In genomic region chr16:3530371-3530914, GRCh38 we compare ENCODE assay signal across 26 cellular contexts. TPM values are rescaled to one million over a fixed set of nuclear protein-coding genes. Genes with fewer than 3 reads are reported as not detected.
A peak's percentile ranks its signal among the peaks of the same experiment; 100 is the strongest.
DNase-seq lines count a peak whose midpoint lies in the region; ATAC-seq, FAIRE-seq and TF ChIP-seq lines count a peak whose summit lies in the region.
"Had no signal": no experiment of that assay in that cellular context is flagged by ENCODE, and none has a peak within 500 bp of the region (broad histone marks: within the 10 kb centered on the region; RNA-seq: fewer than 3 reads in every experiment).

No MANE protein-coding gene starts in this region.

- FAIRE-seq in bronchial epithelial cell (lab: Jason Lieb, UNC) (no peak), RCC 7860 (lab: Jason Lieb, UNC) (no peak)
- FAIRE-seq: D721Med, GM12892, GM18507 had no signal

- TF ChIP-seq CTCF in bronchial epithelial cell (IDR thresholded peaks at IDR 0.05; ENCODE audit: insufficient read depth, low read length, severe bottlenecking) = no peak

- H3K4me2 ChIP-seq in neuronal stem cell (ENCODE audit: insufficient read depth, low read length, poor library complexity, severe bottlenecking) = no peak overlapping the region
- H3K4me2 ChIP-seq: BLaER1 had no signal

- no peak overlapping the region for H2AK5ac ChIP-seq in neuronal stem cell (ENCODE audit: low read depth, low read length)

- no CpG with 5 or more reads among the region's 12 CpGs for WGBS in neuronal stem cell (ENCODE audit: extremely low coverage in 2 of 2, insufficient read length in 2 of 2, insufficient replicate concordance in 1 of 2), 2 donors

- no peak overlapping the region for H2BK15ac ChIP-seq in neuronal stem cell (ENCODE audit: low read length)

- H2BK120ac ChIP-seq in neuronal stem cell (ENCODE audit: low read depth, low read length) = no peak overlapping the region

- H3K9me3 ChIP-seq in neuronal stem cell (replicated peaks in 1 of 2; ENCODE audit: control insufficient read depth in 2 of 2, insufficient read depth in 1 of 2, low read depth in 1 of 2, low read length in 2 of 2) = peaks cover 2 to 22% of the 10 kb centered on the region in 2 donors
- H3K9me3 ChIP-seq: BLaER1 had no signal

- peak overlapping the region; percentile 7 for H3K9ac ChIP-seq in neuronal stem cell (ENCODE audit: low read depth, low read length, poor library complexity)
- H3K9ac ChIP-seq: BLaER1 had no signal

- H3K4me3 ChIP-seq in bronchial epithelial cell (ENCODE audit: low read depth, low read length) (no peak overlapping the region), neuronal stem cell (ENCODE audit: low read length in 2 of 2) (peak overlapping the region in 1 of 2 donors; percentile 59)
- H3K4me3 ChIP-seq: BLaER1 had no signal

- H3K4me1 ChIP-seq in neuronal stem cell (ENCODE audit: control insufficient read depth in 2 of 2, insufficient read depth in 1 of 2, low read depth in 1 of 2, low read length in 2 of 2) = no peaks in the 10 kb centered on the region

- no peak overlapping the region for H3K27ac Mint-ChIP-seq in activated naive CD4-positive, alpha-beta T cell treated with anti-CD3 and anti-CD28 coated beads, Interleukin-2, amount 50 U/mL, for 72 hours

- H3K14ac ChIP-seq in neuronal stem cell (ENCODE audit: low read length) = no peak overlapping the region

- no peak overlapping the region for H2AFZ ChIP-seq in neuronal stem cell (ENCODE audit: low read length)

- no peak overlapping the region for H3K27ac ChIP-seq in neuronal stem cell (replicated peaks; ENCODE audit: low read length)
- H3K27ac ChIP-seq: BLaER1, HL-60 had no signal

- no peak overlapping the region for H3K18ac ChIP-seq in neuronal stem cell (ENCODE audit: low read length)

- H3K27me3 ChIP-seq in bronchial epithelial cell (ENCODE audit: control insufficient read depth, insufficient read depth, low read length) (no peaks in the 10 kb centered on the region), neuronal stem cell (ENCODE audit: control insufficient read depth in 3 of 3, insufficient read depth in 3 of 3, low read depth in 1 of 3, low read length in 3 of 3) (no peaks in the 10 kb centered on the region)
- H3K27me3 ChIP-seq: BLaER1 had no signal

- no peaks in the 10 kb centered on the region for H3K9me3 Mint-ChIP-seq in activated naive CD4-positive, alpha-beta T cell treated with anti-CD3 and anti-CD28 coated beads, Interleukin-2, amount 50 U/mL, for 72 hours
- H3K9me3 Mint-ChIP-seq: CD4-positive, alpha-beta memory T cell had no signal

- peak; percentile 18 to 60 for ATAC-seq in activated naive CD4-positive, alpha-beta T cell treated with anti-CD3 and anti-CD28 coated beads, Interleukin-2, amount 50 U/mL, for 72 hours
- ATAC-seq: HCT116 had no signal

- H3K4ac ChIP-seq in neuronal stem cell (ENCODE audit: low read length) = no peak overlapping the region

- no peaks in the 10 kb centered on the region for H3K36me3 Mint-ChIP-seq in activated naive CD4-positive, alpha-beta T cell treated with anti-CD3 and anti-CD28 coated beads, Interleukin-2, amount 50 U/mL, for 72 hours

- no peak for DNase-seq in activated naive CD4-positive, alpha-beta T cell treated with anti-CD3 and anti-CD28 coated beads, Interleukin-2, amount 50 U/mL, for 72 hours (ENCODE audit: low spot score in 2 of 2)
- no peak for DNase-seq in activated naive CD4-positive, alpha-beta T cell (lab: John Stamatoyannopoulos, UW)
- DNase-seq in HT1080 (ENCODE audit: low read depth) (peak; percentile 22), bronchial epithelial cell (ENCODE audit: low read depth) (peak; percentile 67), neuronal stem cell (ENCODE audit: low spot score) (no peak), RCC 7860 (ENCODE audit: low spot score) (no peak), COLO829 (ENCODE audit: low spot score) (no peak), foreskin melanocyte (no peak)
- DNase-seq: CD4-positive, alpha-beta memory T cell; GOT3; NCI-H1105 treated with DMSO at 0.1 percent for 48 hours; NCI-H1694; NCI-H2081 treated with DMSO at 0.1 percent for 48 hours; NCI-H510A treated with DMSO at 0.1 percent for 48 hours; NCI-H774; RPMI8226; SIG-M5 had no signal

- H3K23ac ChIP-seq in neuronal stem cell (ENCODE audit: low read depth, low read length, poor library complexity) = no peak overlapping the region

- H4K8ac ChIP-seq in neuronal stem cell (ENCODE audit: low read depth, low read length) = no peak overlapping the region

- no peak overlapping the region for H2BK12ac ChIP-seq in neuronal stem cell (ENCODE audit: low read length)

- H2BK5ac ChIP-seq in neuronal stem cell (ENCODE audit: low read length) = no peak overlapping the region

- H4K91ac ChIP-seq in neuronal stem cell (ENCODE audit: low read depth, low read length, poor library complexity) = no peak overlapping the region

- no peaks in the 10 kb centered on the region for H3K79me1 ChIP-seq in neuronal stem cell (ENCODE audit: low read depth, low read length)

- H3K36me3 ChIP-seq in bronchial epithelial cell (ENCODE audit: control insufficient read depth, insufficient read depth, low read length) (peaks cover 18% of the 10 kb centered on the region), neuronal stem cell (replicated peaks in 1 of 2; ENCODE audit: control insufficient read depth in 2 of 2, insufficient read depth in 2 of 2, low read length in 2 of 2) (peaks cover 33 to 90% of the 10 kb centered on the region in 2 donors)

RNA-seq across cellular contexts. Expression of gene CLUAP1, which starts 29.6 kb away (rescaled TPM):
- 10 to 100 TPM; 15.5 to 20.0 TPM for total RNA-seq in activated naive CD4-positive, alpha-beta T cell treated with anti-CD3 and anti-CD28 coated beads, Interleukin-2, amount 50 U/mL, for 72 hours
- total RNA-seq in HT1080 (2014; rRNA removed; shearing (Covaris generic)) = 8.7 and 14.2 TPM in 2 replicates
- 17.0 and 20.6 TPM in 2 replicates for polyA plus RNA-seq in HT1080 (2015; cell fraction: cytosol; rRNA removed)
- polyA plus RNA-seq in HT1080 (2015; cell fraction: nucleus; rRNA removed) = 21.7 and 22.3 TPM in 2 replicates
- total RNA-seq in bronchial epithelial cell = 8.2 and 16.9 TPM in 2 replicates
- polyA plus RNA-seq in neuronal stem cell (2013, experiment 1 of 2) = 16.0 TPM
- 15.9 TPM for polyA plus RNA-seq in neuronal stem cell (2013, experiment 2 of 2)

RNA-seq across cellular contexts. Expression of gene C16orf90, which starts 35.2 kb away (rescaled TPM):
- total RNA-seq in activated naive CD4-positive, alpha-beta T cell treated with anti-CD3 and anti-CD28 coated beads, Interleukin-2, amount 50 U/mL, for 72 hours = under 1 TPM in 1 of 2 donors, not detected in 1; 0.25 TPM
- total RNA-seq in HT1080 (2014; rRNA removed; shearing (Covaris generic)) = not detected in 2 replicates
- polyA plus RNA-seq in HT1080 (2015; cell fraction: cytosol; rRNA removed) = not detected in 2 replicates
- polyA plus RNA-seq in HT1080 (2015; cell fraction: nucleus; rRNA removed) = not detected in 2 replicates
- total RNA-seq in bronchial epithelial cell = not detected in 2 replicates
- polyA plus RNA-seq in neuronal stem cell (2013, experiment 1 of 2) = not detected
- polyA plus RNA-seq in neuronal stem cell (2013, experiment 2 of 2) = not detected
- total RNA-seq: A673; CD4-positive, alpha-beta memory T cell; LHCN-M2; OCI-LY7 had no signal
- polyA plus RNA-seq: CD4-positive, alpha-beta memory T cell had no signal

RNA-seq across cellular contexts. Expression of gene NLRC3, which starts 46.8 kb away (rescaled TPM):
- total RNA-seq in activated naive CD4-positive, alpha-beta T cell treated with anti-CD3 and anti-CD28 coated beads, Interleukin-2, amount 50 U/mL, for 72 hours = 10 to 100 TPM; 24.6 to 26.2 TPM
- under 0.01 and 0.11 TPM in 2 replicates for total RNA-seq in HT1080 (2014; rRNA removed; shearing (Covaris generic))
- 0.01 and 0.02 TPM in 2 replicates for polyA plus RNA-seq in HT1080 (2015; cell fraction: cytosol; rRNA removed)
- 0.09 TPM in 1 of 2 replicates, not detected in the other for polyA plus RNA-seq in HT1080 (2015; cell fraction: nucleus; rRNA removed)
- total RNA-seq in bronchial epithelial cell = not detected in 2 replicates
- polyA plus RNA-seq in neuronal stem cell (2013, experiment 1 of 2) = 0.10 TPM
- 0.06 TPM for polyA plus RNA-seq in neuronal stem cell (2013, experiment 2 of 2)
- total RNA-seq: LHCN-M2 had no signal

Comparison
In these comparisons a context has a peak if more than half of its experiments do, and no peak if none do; other contexts are left out.
1. DNase-seq: peak in HT1080 (single experiment) and bronchial epithelial cell (single experiment); none in activated naive CD4-positive, alpha-beta T cell treated with anti-CD3 and anti-CD28 coated beads, Interleukin-2, amount 50 U/mL, for 72 hours (0 of 2), activated naive CD4-positive, alpha-beta T cell (0 of 4), neuronal stem cell (single experiment), RCC 7860 (single experiment), COLO829 (single experiment) and foreskin melanocyte (single experiment).
2. RNA of gene NLRC3, which starts 46.8 kb away (total RNA-seq): 24.6 to 26.2 TPM in activated naive CD4-positive, alpha-beta T cell treated with anti-CD3 and anti-CD28 coated beads, Interleukin-2, amount 50 U/mL, for 72 hours; under 0.01 to 0.11 TPM in HT1080 and not detected in bronchial epithelial cell; every median in the first group is over 10 times any median in the second.